18 cellular contexts compared by ENCODE assay signal in the genomic region with DNA sequence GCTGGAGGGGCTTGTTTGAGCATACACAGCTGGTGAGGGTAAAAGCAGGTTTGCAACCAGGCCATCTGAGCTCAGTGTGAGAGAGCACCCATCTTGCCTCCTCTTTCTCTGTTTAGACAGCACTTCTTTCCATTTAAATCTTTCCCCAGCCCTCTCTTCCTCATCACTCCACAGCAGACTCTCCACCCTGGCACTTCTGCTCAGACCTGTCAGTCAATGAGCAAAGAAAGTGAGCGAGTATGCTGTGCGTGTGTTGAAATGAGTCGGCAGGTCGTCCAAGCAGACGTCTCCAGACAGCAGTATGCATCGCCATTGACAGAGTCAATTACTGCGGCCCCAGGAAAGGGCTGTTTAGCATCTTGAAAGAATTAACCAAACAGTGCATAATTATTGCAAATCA. TPM values are rescaled to one million over a fixed set of nuclear protein-coding genes. Genes with fewer than 3 reads are reported as not detected.
DNase-seq lines count a peak whose midpoint lies in the region; ATAC-seq and TF ChIP-seq lines count a peak whose summit lies in the region.
"Had no signal": no experiment of that assay in that cellular context is flagged by ENCODE, and none has a peak within 500 bp of the region (broad histone marks: within the 10 kb centered on the region; RNA-seq: fewer than 3 reads in every experiment).

No MANE protein-coding gene starts in this region.

- POLR2A ChIA-PET in WTC11 (lab: Charles Lee), result no interaction called here

- H3K4me1 Mint-ChIP-seq in WTC11, result peaks cover 28% of the 10 kb centered on the region
- H3K4me1 Mint-ChIP-seq: CD8-positive, alpha-beta memory T cell had no signal

- no peak for TF ChIP-seq CTCF in WTC11 (IDR thresholded peaks at IDR 0.05)

- ATAC-seq in WTC11 (peak; percentile 24; the same call in 1 of the 2 replicates), HG02678 (IDR thresholded peaks at IDR 0.05; ENCODE audit: unreplicated experiment) (no peak), HG02938 (IDR thresholded peaks at IDR 0.05; ENCODE audit: unreplicated experiment) (no peak), HG03342 (IDR thresholded peaks at IDR 0.05; ENCODE audit: unreplicated experiment) (no peak)
- ATAC-seq: PC-3 had no signal

- H3K4me3 Mint-ChIP-seq in WTC11, result no peak overlapping the region

- H3K27me3 Mint-ChIP-seq in WTC11 (ENCODE audit: low read depth), result no peaks in the 10 kb centered on the region; the same call in none of the 2 replicates

- DNase-seq in COR-L47 (lab: John Stamatoyannopoulos, UW) (peak; percentile 39), HPDE6-E6E7 (ENCODE audit: extremely low spot score) (peak; percentile 41), WTC11 (ENCODE audit: low spot score) (no peak), islet precursor cell (peak; percentile 61)
- no peak for DNase-seq in effector CD4-positive, alpha-beta T cell
- DNase-seq: C1 segment of cervical spinal cord; CD8-positive, alpha-beta memory T cell; GOT3; IMR-90; Karpas-422; MM.1S; NCI-H226; NCI-H748 treated with DMSO at 0.1 percent for 48 hours; PC-3; RPMI8226 had no signal

- H3K36me3 Mint-ChIP-seq in WTC11, result no peaks in the 10 kb centered on the region
- H3K36me3 Mint-ChIP-seq: CD8-positive, alpha-beta memory T cell had no signal

- CTCF ChIA-PET in WTC11 (lab: Charles Lee), result interaction anchor here (0.6 to 2.1 kb wide), 9 partner anchors 8 to 284 kb away, joined by 3 to 8 read pairs (median 4); no protein-coding TSS in a partner anchor

- H3K9me3 Mint-ChIP-seq in WTC11, result peaks cover 5% of the 10 kb centered on the region

- H3K27ac Mint-ChIP-seq in WTC11, result peak overlapping the region; percentile 81; the same call in 1 of the 2 replicates
- H3K27ac Mint-ChIP-seq: CD8-positive, alpha-beta memory T cell had no signal

TF ChIP-seq in WTC11, 78 proteins besides CTCF, POLR2A, EP300 and RAD21:
- no peak for TF ChIP-seq RELA (CRISPR knock-in tag; IDR thresholded peaks at IDR 0.05; ENCODE audit: borderline replicate concordance)
- TF ChIP-seq ZNF232 (CRISPR knock-in tag; IDR thresholded peaks at IDR 0.05), result no peak
- TF ChIP-seq ZSCAN18 (CRISPR knock-in tag; IDR thresholded peaks at IDR 0.05), result no peak
- no peak for TF ChIP-seq SMAD3 (CRISPR knock-in tag; IDR thresholded peaks at IDR 0.05; ENCODE audit: borderline replicate concordance)
- no peak for TF ChIP-seq ATF3 (CRISPR knock-in tag; conservative IDR thresholded peaks at IDR 0.05)
- TF ChIP-seq ATF6 (CRISPR knock-in tag; IDR thresholded peaks at IDR 0.05), result no peak
- TF ChIP-seq ZBTB21 (CRISPR knock-in tag; IDR thresholded peaks at IDR 0.05; ENCODE audit: borderline replicate concordance), result no peak
- no peak for TF ChIP-seq FOXK1 (CRISPR knock-in tag; IDR thresholded peaks at IDR 0.05)
- no peak for TF ChIP-seq ARID4B (CRISPR knock-in tag; IDR thresholded peaks at IDR 0.05; ENCODE audit: borderline replicate concordance)
- TF ChIP-seq RORB (CRISPR knock-in tag; IDR thresholded peaks at IDR 0.05), result no peak
- no peak for TF ChIP-seq NFYB (CRISPR knock-in tag; conservative IDR thresholded peaks at IDR 0.05; ENCODE audit: low read depth)
- no peak for TF ChIP-seq ZNF263 (CRISPR knock-in tag; IDR thresholded peaks at IDR 0.05; ENCODE audit: low read depth)
- no peak for TF ChIP-seq GABPB1 (CRISPR knock-in tag; IDR thresholded peaks at IDR 0.05)
- TF ChIP-seq, protein P1, sequence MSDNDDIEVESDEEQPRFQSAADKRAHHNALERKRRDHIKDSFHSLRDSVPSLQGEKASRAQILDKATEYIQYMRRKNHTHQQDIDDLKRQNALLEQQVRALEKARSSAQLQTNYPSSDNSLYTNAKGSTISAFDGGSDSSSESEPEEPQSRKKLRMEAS (CRISPR knock-in tag; IDR thresholded peaks at IDR 0.05), result no peak; the same call in 1 of the 2 replicates
- no peak for TF ChIP-seq CREM (CRISPR knock-in tag; IDR thresholded peaks at IDR 0.05)
- no peak for TF ChIP-seq ZNF416 (CRISPR knock-in tag; IDR thresholded peaks at IDR 0.05)
TF ChIP-seq in WTC11: peak in this region for 0.

RNA-seq across cellular contexts. Expression of gene KCNG1, which starts 54.7 kb away (rescaled TPM):
- total RNA-seq in WTC11 (2021), result 31.2 to 34.6 TPM (median 31.6 TPM) in 3 replicates

Comparison
In these comparisons a context has a peak if more than half of its experiments do, and no peak if none do; other contexts are left out.
1. DNase-seq: peak in COR-L47 (single experiment), HPDE6-E6E7 (single experiment) and islet precursor cell (single experiment); none in WTC11 (single experiment) and effector CD4-positive, alpha-beta T cell (single experiment).